In genomic region chr1:11675362-11675761, GRCh38 we compare ENCODE assay signal across 18 cellular contexts. TPM values are rescaled to one million over a fixed set of nuclear protein-coding genes. Genes with fewer than 3 reads are reported as not detected.
DNase-seq lines count a peak whose midpoint lies in the region; ATAC-seq and TF ChIP-seq lines count a peak whose summit lies in the region.
"Had no signal": no experiment of that assay in that cellular context is flagged by ENCODE, and none has a peak within 500 bp of the region (broad histone marks: within the 10 kb centered on the region; RNA-seq: fewer than 3 reads in every experiment).

No MANE protein-coding gene starts in this region.

- H3F3A ChIP-seq in GM23338 (replicated peaks; ENCODE audit: low read depth): peaks cover 36% of the 10 kb centered on the region

- CTCF ChIA-PET in HEK293 (lab: Yijun Ruan, JAX): interaction anchor here (0.5 to 1.2 kb wide), 3 partner anchors 36 to 775 kb away, joined by 3 read pairs; no protein-coding TSS in a partner anchor

- H3K9me3 ChIP-seq in HEK293 (ENCODE audit: control insufficient read depth, insufficient read depth, low read depth, low read length): no peaks in the 10 kb centered on the region
- H3K9me3 ChIP-seq: BLaER1 treated with 17β-estradiol and CSF1 and Interleukin-3, amounts not matched to agents 10 nM and 100 nM had no signal

- peaks cover 29% of the 10 kb centered on the region for H3K27me3 Mint-ChIP-seq in GM23338 (ENCODE audit: insufficient read depth, low read depth, poor library complexity)
- no peaks in the 10 kb centered on the region for H3K27me3 Mint-ChIP-seq in effector memory CD8-positive, alpha-beta T cell
- H3K27me3 Mint-ChIP-seq: B cell had no signal

- no peak overlapping the region for H3K4me2 ChIP-seq in GM23338
- H3K4me2 ChIP-seq: BLaER1 treated with 17β-estradiol and CSF1 and Interleukin-3, amounts not matched to agents 10 nM and 100 nM had no signal

- H3K4me3 ChIP-seq in GM23338: no peak overlapping the region
- H3K4me3 ChIP-seq in HEK293 (ENCODE audit: low read depth, low read length): no peak overlapping the region
- no peak overlapping the region for H3K4me3 ChIP-seq in epithelial cell of proximal tubule (ENCODE audit: low read depth, low read length)
- H3K4me3 ChIP-seq: BLaER1 treated with 17β-estradiol and CSF1 and Interleukin-3, amounts not matched to agents 10 nM and 100 nM; GM12878 had no signal

- TF ChIP-seq CTCF in GM23338 (conservative IDR thresholded peaks at IDR 0.05; ENCODE audit: low read depth in 2 of 2) (no peak), HEK293 (tag by site-specific recombination; IDR thresholded peaks at IDR 0.05) (peak; percentile 34; the same call in 1 of the 2 replicates), epithelial cell of proximal tubule (conservative IDR thresholded peaks at IDR 0.05; ENCODE audit: low read depth, low read length) (peak; percentile 14)

- peaks cover 22% of the 10 kb centered on the region for H3K4me1 Mint-ChIP-seq in GM23338
- peaks cover 6 to 9% of the 10 kb centered on the region in 2 donors for H3K4me1 Mint-ChIP-seq in effector memory CD8-positive, alpha-beta T cell (ENCODE audit: low read depth in 2 of 2)

- no peak overlapping the region for H3K4me3 Mint-ChIP-seq in GM23338
- no peak overlapping the region for H3K4me3 Mint-ChIP-seq in effector memory CD8-positive, alpha-beta T cell
- H3K4me3 Mint-ChIP-seq: B cell; CD8-positive, alpha-beta T cell had no signal

- H3K4me1 ChIP-seq in GM23338 (ENCODE audit: insufficient read depth) (peaks cover 18% of the 10 kb centered on the region; the same call in 1 of the 2 replicates), HEK293 (ENCODE audit: control insufficient read depth, insufficient read depth, low read length) (no peaks in the 10 kb centered on the region)

- H3K27me3 ChIP-seq in GM23338 (ENCODE audit: insufficient read depth): no peaks in the 10 kb centered on the region
- H3K27me3 ChIP-seq: BLaER1 treated with 17β-estradiol and CSF1 and Interleukin-3, amounts not matched to agents 10 nM and 100 nM had no signal

- POLR2A ChIA-PET in HEK293 (lab: Yijun Ruan, JAX): no interaction called here

- H3K36me3 ChIP-seq in GM23338 (ENCODE audit: insufficient read depth): peaks cover 44% of the 10 kb centered on the region
- H3K36me3 ChIP-seq in HEK293 (ENCODE audit: control insufficient read depth in 2 of 2, insufficient read depth in 1 of 2, low read length in 2 of 2): peaks cover 0 to 84% of the 10 kb centered on the region in 2 experiments; a peak in 2 of 3 replicates

- no peak overlapping the region for H3K27ac Mint-ChIP-seq in GM23338
- H3K27ac Mint-ChIP-seq in effector memory CD8-positive, alpha-beta T cell: no peak overlapping the region
- H3K27ac Mint-ChIP-seq: CD8-positive, alpha-beta T cell had no signal

- no peaks in the 10 kb centered on the region for H3K9me3 Mint-ChIP-seq in GM23338
- no peaks in the 10 kb centered on the region for H3K9me3 Mint-ChIP-seq in effector memory CD8-positive, alpha-beta T cell
- H3K9me3 Mint-ChIP-seq: CD8-positive, alpha-beta T cell had no signal

- H2AFZ ChIP-seq in GM23338: no peak overlapping the region

- peaks cover 34% of the 10 kb centered on the region for H4K20me1 ChIP-seq in GM23338 (replicated peaks; ENCODE audit: insufficient read depth)

- no peak for ATAC-seq in GM23338
- ATAC-seq in effector memory CD8-positive, alpha-beta T cell (replicated peaks): no peak
- ATAC-seq: CD8-positive, alpha-beta T cell; GM12878 had no signal

- no peak for DNase-seq in GM23338 (ENCODE audit: low spot score)
- DNase-seq in epithelial cell of proximal tubule (ENCODE audit: low read depth): no peak
- DNase-seq in T-helper 9 cell: no peak
- DNase-seq in stimulated activated CD4-positive, alpha-beta T cell treated with anti-CD3 and anti-CD28 coated beads, Interleukin-4, amount 100 ng/mL, for 24 hours: no peak
- DNase-seq in effector memory CD8-positive, alpha-beta T cell: no peak
- DNase-seq: Calu3; CD8-positive, alpha-beta T cell; DMS79 treated with DMSO at 0.1 percent for 48 hours; GF-D8; HCEC 1CT; IMR-90; KBM-7 had no signal

- H3K27ac ChIP-seq in GM23338 (ENCODE audit: low read depth) (peak overlapping the region; percentile 59; the same call in 1 of the 2 replicates), HEK293 (ENCODE audit: extremely low read depth, low read depth, low read length) (no peak overlapping the region)

- peaks cover 95% of the 10 kb centered on the region for H3K36me3 Mint-ChIP-seq in GM23338 (ENCODE audit: low read depth)
- peaks cover 31% of the 10 kb centered on the region for H3K36me3 Mint-ChIP-seq in effector memory CD8-positive, alpha-beta T cell (ENCODE audit: insufficient read depth)

- H3K79me2 ChIP-seq in GM23338 (replicated peaks; ENCODE audit: insufficient read depth): peaks cover 36% of the 10 kb centered on the region

- H3K9me2 ChIP-seq in GM23338 (ENCODE audit: insufficient read depth): no peaks in the 10 kb centered on the region

TF ChIP-seq in GM23338, 12 proteins besides CTCF, POLR2A, EP300 and RAD21 (continues in another document):
- no peak for TF ChIP-seq EZH2 (IDR thresholded peaks at IDR 0.05; ENCODE audit: low read depth, unreplicated experiment)
- no peak for TF ChIP-seq EZH2phosphoT487 (IDR thresholded peaks at IDR 0.05; ENCODE audit: unreplicated experiment)

TF ChIP-seq in HEK293, 187 proteins besides CTCF, POLR2A, EP300 and RAD21:
- TF ChIP-seq ZNF211 (tag by site-specific recombination; IDR thresholded peaks at IDR 0.05; ENCODE audit: low read depth): no peak
- TF ChIP-seq ZNF707 (tag by site-specific recombination; IDR thresholded peaks at IDR 0.05): no peak
- TF ChIP-seq ZNF843 (tag by site-specific recombination; IDR thresholded peaks at IDR 0.05): no peak
- TF ChIP-seq ZNF423 (tag by site-specific recombination; IDR thresholded peaks at IDR 0.05): no peak
- TF ChIP-seq ZNF112 (tag by site-specific recombination; IDR thresholded peaks at IDR 0.05): no peak
- TF ChIP-seq ZNF610 (tag by site-specific recombination; IDR thresholded peaks at IDR 0.05; ENCODE audit: borderline replicate concordance): no peak
- TF ChIP-seq, protein P1, sequence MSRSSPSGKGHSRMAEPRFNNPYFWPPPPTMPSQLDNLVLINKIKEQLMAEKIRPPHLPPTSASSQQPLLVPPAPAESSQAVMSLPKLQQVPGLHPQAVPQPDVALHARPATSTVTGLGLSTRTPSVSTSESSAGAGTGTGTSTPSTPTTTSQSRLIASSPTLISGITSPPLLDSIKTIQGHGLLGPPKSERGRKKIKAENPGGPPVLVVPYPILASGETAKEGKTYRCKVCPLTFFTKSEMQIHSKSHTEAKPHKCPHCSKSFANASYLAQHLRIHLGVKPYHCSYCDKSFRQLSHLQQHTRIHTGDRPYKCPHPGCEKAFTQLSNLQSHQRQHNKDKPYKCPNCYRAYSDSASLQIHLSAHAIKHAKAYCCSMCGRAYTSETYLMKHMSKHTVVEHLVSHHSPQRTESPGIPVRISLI (tag by site-specific recombination; IDR thresholded peaks at IDR 0.05): no peak
- TF ChIP-seq EGR2 (tag by site-specific recombination; IDR thresholded peaks at IDR 0.05; ENCODE audit: low read depth): no peak
- TF ChIP-seq ZSCAN30 (tag by site-specific recombination; IDR thresholded peaks at IDR 0.05): no peak
- TF ChIP-seq ZNF623 (tag by site-specific recombination; IDR thresholded peaks at IDR 0.05): no peak
- no peak for TF ChIP-seq SETDB1 (IDR thresholded peaks at IDR 0.05; ENCODE audit: insufficient read length, low read length)
- TF ChIP-seq, protein P2, sequence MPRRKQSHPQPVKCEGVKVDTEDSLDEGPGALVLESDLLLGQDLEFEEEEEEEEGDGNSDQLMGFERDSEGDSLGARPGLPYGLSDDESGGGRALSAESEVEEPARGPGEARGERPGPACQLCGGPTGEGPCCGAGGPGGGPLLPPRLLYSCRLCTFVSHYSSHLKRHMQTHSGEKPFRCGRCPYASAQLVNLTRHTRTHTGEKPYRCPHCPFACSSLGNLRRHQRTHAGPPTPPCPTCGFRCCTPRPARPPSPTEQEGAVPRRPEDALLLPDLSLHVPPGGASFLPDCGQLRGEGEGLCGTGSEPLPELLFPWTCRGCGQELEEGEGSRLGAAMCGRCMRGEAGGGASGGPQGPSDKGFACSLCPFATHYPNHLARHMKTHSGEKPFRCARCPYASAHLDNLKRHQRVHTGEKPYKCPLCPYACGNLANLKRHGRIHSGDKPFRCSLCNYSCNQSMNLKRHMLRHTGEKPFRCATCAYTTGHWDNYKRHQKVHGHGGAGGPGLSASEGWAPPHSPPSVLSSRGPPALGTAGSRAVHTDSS (tag by site-specific recombination; IDR thresholded peaks at IDR 0.05): no peak

RNA-seq across cellular contexts. Expression of gene MAD2L2, which starts 5.6 kb away (rescaled TPM):
- 474 and 552 TPM in 2 replicates for total RNA-seq in GM23338 (2014; rRNA removed; shearing (Covaris generic))
- polyA plus RNA-seq in GM23338 (2016; fragmentation: Nextera tagmentation; extraction: Ambion mirVana): 478 and 498 TPM in 2 replicates
- 89.4 and 127 TPM in 2 replicates for total RNA-seq in epithelial cell of proximal tubule

RNA-seq across cellular contexts. Expression of gene FBXO6, which starts 11.4 kb away (rescaled TPM):
- 0.58 and 0.90 TPM in 2 replicates for total RNA-seq in GM23338 (2014; rRNA removed; shearing (Covaris generic))
- polyA plus RNA-seq in GM23338 (2016; fragmentation: Nextera tagmentation; extraction: Ambion mirVana): 0.40 and 0.89 TPM in 2 replicates
- total RNA-seq in epithelial cell of proximal tubule: 6.3 and 6.9 TPM in 2 replicates
- total RNA-seq: A172 had no signal

RNA-seq across cellular contexts. Expression of gene DRAXIN, which starts 16.1 kb away (rescaled TPM):
- total RNA-seq in GM23338 (2014; rRNA removed; shearing (Covaris generic)): 22.6 and 23.0 TPM in 2 replicates
- 7.4 and 7.6 TPM in 2 replicates for polyA plus RNA-seq in GM23338 (2016; fragmentation: Nextera tagmentation; extraction: Ambion mirVana)
- total RNA-seq in epithelial cell of proximal tubule: under 0.01 and 0.12 TPM in 2 replicates
- total RNA-seq: Calu3, H4 had no signal

RNA-seq across cellular contexts. Expression of gene FBXO44, which starts 20.7 kb away (rescaled TPM):
- 28.9 and 30.8 TPM in 2 replicates for total RNA-seq in GM23338 (2014; rRNA removed; shearing (Covaris generic))
- polyA plus RNA-seq in GM23338 (2016; fragmentation: Nextera tagmentation; extraction: Ambion mirVana): 22.0 and 22.3 TPM in 2 replicates
- 8.0 and 13.7 TPM in 2 replicates for total RNA-seq in epithelial cell of proximal tubule

RNA-seq across cellular contexts. Expression of gene FBXO2, which starts 21.1 kb away (rescaled TPM):
- 44.4 and 45.4 TPM in 2 replicates for total RNA-seq in GM23338 (2014; rRNA removed; shearing (Covaris generic))
- polyA plus RNA-seq in GM23338 (2016; fragmentation: Nextera tagmentation; extraction: Ambion mirVana): 84.6 and 86.7 TPM in 2 replicates
- total RNA-seq in epithelial cell of proximal tubule: 0.51 and 6.5 TPM in 2 replicates

Comparison
In these comparisons a context has a peak if more than half of its experiments do, and no peak if none do; other contexts are left out.
1. CTCF ChIP-seq: peak in HEK293 (single experiment) and epithelial cell of proximal tubule (single experiment); none in GM23338 (0 of 2).
2. RNA of gene DRAXIN, which starts 16.1 kb away (total RNA-seq): 22.6 to 23.0 TPM in GM23338; under 0.01 to 0.12 TPM in epithelial cell of proximal tubule; every median in the first group is over 10 times any median in the second.